Comparison of ENCODE assay signal across 8 cellular contexts in the genomic region with DNA sequence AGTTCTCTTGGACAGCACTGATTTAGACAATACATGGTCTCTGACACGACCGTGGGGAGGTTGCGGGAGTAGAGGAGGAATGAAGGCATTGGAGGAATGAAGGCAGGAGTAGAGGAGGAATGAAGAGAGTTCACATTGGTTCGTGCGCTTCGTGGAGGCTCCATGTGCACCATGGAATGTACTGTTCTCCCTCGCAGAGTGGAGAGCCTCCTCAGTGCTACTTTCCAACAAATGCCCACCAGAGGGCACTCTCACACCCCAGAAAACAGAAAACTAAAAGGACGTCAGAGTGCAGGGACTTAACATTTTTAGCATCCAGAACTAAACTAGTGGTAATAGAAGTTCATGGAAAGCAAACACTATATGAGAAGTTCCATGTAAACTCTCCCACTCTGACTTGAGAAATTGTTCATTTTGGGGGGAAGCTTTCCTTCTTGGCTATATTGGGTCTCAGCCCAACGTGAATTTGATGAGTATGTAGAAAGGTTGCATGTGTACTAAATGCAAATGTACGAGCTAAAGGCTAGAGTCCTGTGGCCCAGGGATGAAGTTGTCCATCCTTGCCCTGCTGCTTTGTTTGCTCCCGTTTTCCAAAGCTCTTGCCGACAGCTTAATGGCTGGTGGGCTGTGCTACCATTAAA.
DNase-seq lines count a peak whose midpoint lies in the region; ATAC-seq and TF ChIP-seq lines count a peak whose summit lies in the region.

No MANE protein-coding gene starts in this region.

- H3K4me3 ChIP-seq in WI38 (ENCODE audit: low read depth, low read length), result no peak overlapping the region
- no peak overlapping the region for H3K4me3 ChIP-seq in fibroblast of the aortic adventitia (ENCODE audit: low read depth, low read length)

- DNase-seq in activated T-cell treated with anti-CD3 and anti-CD28 coated beads for 24 hours (ENCODE audit: low read depth) (peak; percentile 16), activated T-cell treated with anti-CD3 and anti-CD28 coated beads for 4 hours (no peak), NCI-H187 treated with DMSO at 0.1 percent for 48 hours (lab: John Stamatoyannopoulos, UW) (peak; percentile 39), fibroblast of the aortic adventitia (ENCODE audit: low read depth) (peak; percentile 72), omental fat pad (ENCODE audit: low spot score) (peak; percentile 35), KG1 (lab: John Stamatoyannopoulos, UW) (no peak)

- ATAC-seq in HG02610 (IDR thresholded peaks at IDR 0.05; ENCODE audit: unreplicated experiment) (peak; percentile 72), omental fat pad (ENCODE audit: low FRiP score) (peak; percentile 48)

- peak; percentile 37 for TF ChIP-seq CTCF in WI38 (IDR thresholded peaks at IDR 0.05; ENCODE audit: low read depth, low read length)
- TF ChIP-seq CTCF in fibroblast of the aortic adventitia (IDR thresholded peaks at IDR 0.05; ENCODE audit: insufficient read depth, low read length), result peak; percentile 81
- TF ChIP-seq CTCF in omental fat pad (IDR thresholded peaks at IDR 0.05), result no peak

Comparison
In these comparisons a context has a peak if more than half of its experiments do, and no peak if none do; other contexts are left out.
1. DNase-seq: peak in activated T-cell treated with anti-CD3 and anti-CD28 coated beads for 24 hours (single experiment), NCI-H187 treated with DMSO at 0.1 percent for 48 hours (single experiment), fibroblast of the aortic adventitia (single experiment) and omental fat pad (single experiment); none in activated T-cell treated with anti-CD3 and anti-CD28 coated beads for 4 hours (single experiment) and KG1 (single experiment).
2. CTCF ChIP-seq: peak in WI38 (single experiment) and fibroblast of the aortic adventitia (single experiment); none in omental fat pad (0 of 3).